14 cellular contexts compared by ENCODE assay signal in genomic region chr19:56720281-56720680, GRCh38. TPM values are rescaled to one million over a fixed set of nuclear protein-coding genes. Genes with fewer than 3 reads are reported as not detected.
DNase-seq lines count a peak whose midpoint lies in the region; TF ChIP-seq lines count a peak whose summit lies in the region.
"Had no signal": no experiment of that assay in that cellular context is flagged by ENCODE, and none has a peak within 500 bp of the region (broad histone marks: within the 10 kb centered on the region; RNA-seq: fewer than 3 reads in every experiment).

No MANE protein-coding gene starts in this region.

- no peak overlapping the region for H3K56ac ChIP-seq in mesendoderm (ENCODE audit: low read length)

- TF ChIP-seq POLR2A in Peyer's patch (IDR thresholded peaks at IDR 0.05) = no peak

- no peak overlapping the region for H3K4me2 ChIP-seq in mesendoderm (ENCODE audit: low read length)

- no peak overlapping the region for H2AK5ac ChIP-seq in mesendoderm (ENCODE audit: low read length)

- TF ChIP-seq CTCF in Peyer's patch (IDR thresholded peaks at IDR 0.05) = no peak

- no CpG with 5 or more reads among the region's 3 CpGs for WGBS in mesendoderm (ENCODE audit: extremely low coverage, insufficient coverage, low lambda C conversion rate)

- no peaks in the 10 kb centered on the region for H3K79me1 ChIP-seq in mesendoderm (ENCODE audit: low read length)

- no peak overlapping the region for H3K23ac ChIP-seq in mesendoderm (ENCODE audit: low read length)

- H2BK120ac ChIP-seq in mesendoderm (ENCODE audit: low read depth, low read length) = no peak overlapping the region

- H3K4me3 ChIP-seq in mesendoderm (ENCODE audit: low read length) (no peak overlapping the region), Peyer's patch (no peak overlapping the region)
- H3K4me3 ChIP-seq: SK-N-MC had no signal

- no peaks in the 10 kb centered on the region for H3K36me3 ChIP-seq in mesendoderm (ENCODE audit: control insufficient read depth, insufficient read depth, low read length)
- H3K36me3 ChIP-seq in Peyer's patch = no peaks in the 10 kb centered on the region

- H3K4me1 ChIP-seq in mesendoderm (ENCODE audit: control insufficient read depth, low read depth, low read length) (no peaks in the 10 kb centered on the region), Peyer's patch (no peaks in the 10 kb centered on the region)

- H3K9ac ChIP-seq in mesendoderm (ENCODE audit: low read length) = no peak overlapping the region

- DNase-seq in Ammon's horn (ENCODE audit: low spot score) = peak; percentile 87
- DNase-seq in HK-2 (ENCODE audit: unreplicated experiment) = peak; percentile 22
- peak in 50 of 58 donors; percentile 9 to 84 (median 54) for DNase-seq in anterior cingulate cortex (lab: John Stamatoyannopoulos, UW)
- DNase-seq in mesendoderm = peak; percentile 64
- no peak for DNase-seq in Peyer's patch
- DNase-seq in DMS153 treated with DMSO at 0.1 percent for 48 hours (lab: John Stamatoyannopoulos, UW; ENCODE audit: unreplicated experiment) = no peak
- DNase-seq in dedifferentiated amniotic fluid mesenchymal stem cell (ENCODE audit: extremely low spot score) = no peak
- DNase-seq in stimulated activated naive CD4-positive, alpha-beta T cell (lab: John Stamatoyannopoulos, UW) = no peak
- DNase-seq: activated CD4-positive, alpha-beta memory T cell treated with anti-CD3 and anti-CD28 coated beads for 36 hours; DMS153; effector CD4-positive, alpha-beta T cell; KBM-7; NCI-H187 had no signal

- no peaks in the 10 kb centered on the region for H3K79me2 ChIP-seq in mesendoderm (ENCODE audit: control insufficient read depth, insufficient read depth, low read length)

- H3K9me3 ChIP-seq in Peyer's patch = peaks cover 0 to 3% (median 0%) of the 10 kb centered on the region in 4 donors

- H3K27ac ChIP-seq in mesendoderm (ENCODE audit: low read depth, low read length) = no peak overlapping the region
- no peak overlapping the region for H3K27ac ChIP-seq in Peyer's patch
- H3K27ac ChIP-seq: SK-N-MC had no signal

- no peak overlapping the region for H2BK15ac ChIP-seq in mesendoderm (replicated peaks; ENCODE audit: low read depth)

- no peak overlapping the region for H3K18ac ChIP-seq in mesendoderm (ENCODE audit: low read length)

- H3K4ac ChIP-seq in mesendoderm (ENCODE audit: low read depth, low read length) = no peak overlapping the region

- H2BK5ac ChIP-seq in mesendoderm (ENCODE audit: low read length) = no peak overlapping the region

- no peaks in the 10 kb centered on the region for H3K27me3 ChIP-seq in mesendoderm (ENCODE audit: insufficient read depth, low read length, poor library complexity)
- H3K27me3 ChIP-seq in Peyer's patch = no peaks in the 10 kb centered on the region

- H4K5ac ChIP-seq in mesendoderm (ENCODE audit: low read length) = no peak overlapping the region

- no peak overlapping the region for H4K8ac ChIP-seq in mesendoderm (ENCODE audit: low read depth, low read length)

RNA-seq across cellular contexts. Expression of gene ZNF835, which starts 48.7 kb away (rescaled TPM):
- 1.6 TPM for polyA plus RNA-seq in mesendoderm (2013, experiment 1 of 2)
- 1.1 TPM for polyA plus RNA-seq in mesendoderm (2013, experiment 2 of 2)
- 1 to 10 TPM in 3 of 4 donors, under 1 TPM in 1; 0.94 to 1.7 (median 1.2) TPM for total RNA-seq in Peyer's patch

Comparison
In these comparisons a context has a peak if more than half of its experiments do, and no peak if none do; other contexts are left out.
1. DNase-seq: peak in Ammon's horn (single experiment), HK-2 (single experiment), anterior cingulate cortex (50 of 58) and mesendoderm (single experiment); none in Peyer's patch (0 of 3), DMS153 treated with DMSO at 0.1 percent for 48 hours (single experiment), dedifferentiated amniotic fluid mesenchymal stem cell (single experiment) and stimulated activated naive CD4-positive, alpha-beta T cell (0 of 6).